6 cellular contexts compared by ENCODE assay signal in genomic region chr22:43116932-43117331, GRCh38.
"Had no signal": no experiment of that assay in that cellular context is flagged by ENCODE, and none has a peak within 500 bp of the region (broad histone marks: within the 10 kb centered on the region; RNA-seq: fewer than 3 reads in every experiment).

No MANE protein-coding gene starts in this region.

- H2AFZ ChIP-seq: GM23338 had no signal

- H3K9ac ChIP-seq: KMS-11 had no signal

- ATAC-seq: GM23338, HepG2 had no signal

- DNase-seq: H9, HCEC 1CT, KBM-7 had no signal

- H3K27ac ChIP-seq: KMS-11 had no signal

- H3K4me3 ChIP-seq: GM23338 had no signal

- H3K4me2 ChIP-seq: GM23338, KMS-11 had no signal
